8 cellular contexts compared by ENCODE assay signal in genomic region chr17:49191407-49191916, GRCh38. TPM values are rescaled to one million over a fixed set of nuclear protein-coding genes. Genes with fewer than 3 reads are reported as not detected.
DNase-seq lines count a peak whose midpoint lies in the region; ATAC-seq, FAIRE-seq and TF ChIP-seq lines count a peak whose summit lies in the region.

No MANE protein-coding gene starts in this region.

- H3K27ac Mint-ChIP-seq in activated naive CD4-positive, alpha-beta T cell treated with anti-CD3 and anti-CD28 coated beads, Interleukin-2, amount 10 ng/mL, durations not matched to agents 7 days and 5 days = peak overlapping the region; percentile 100

- peaks cover 18% of the 10 kb centered on the region for H3K27me3 Mint-ChIP-seq in activated naive CD4-positive, alpha-beta T cell treated with anti-CD3 and anti-CD28 coated beads, Interleukin-2, amount 10 ng/mL, durations not matched to agents 7 days and 5 days

- TF ChIP-seq RAD21 in GM12878 (IDR thresholded peaks at IDR 0.05; ENCODE audit: insufficient read depth, low read depth, low read length) = no peak

- no peak for TF ChIP-seq CTCF in GM12878 (IDR thresholded peaks at IDR 0.05 in 2 of 3, conservative IDR thresholded peaks at IDR 0.05 in 1 of 3; ENCODE audit: control insufficient read depth in 2 of 3, extremely low read depth in 1 of 3, insufficient read depth in 1 of 3, low read depth in 3 of 3, low read length in 3 of 3)

- H3K27ac ChIP-seq in HUES6 (ENCODE audit: low read depth, low read length) (peak overlapping the region; percentile 78; the same call in 1 of the 2 replicates), GM12878 (ENCODE audit: control insufficient read depth, insufficient read depth) (peak overlapping the region; percentile 98), mesendoderm (ENCODE audit: low read depth, low read length) (peak overlapping the region; percentile 90)

- POLR2A ChIA-PET in GM12878 (lab: Charles Lee) = interaction anchor here (0.5 to 16.8 kb wide), 5 partner anchors 22 to 154 kb away, joined by 3 to 537 read pairs (median 4); partner anchors contain the start of genes ABI3, GNGT2 and PHOSPHO1

- no peak for FAIRE-seq in GM12878 (lab: Jason Lieb, UNC)

- no peak overlapping the region for H4K8ac ChIP-seq in mesendoderm (ENCODE audit: low read depth, low read length)

- peak overlapping the region; percentile 84 for H3K4me3 Mint-ChIP-seq in activated naive CD4-positive, alpha-beta T cell treated with anti-CD3 and anti-CD28 coated beads, Interleukin-2, amount 10 ng/mL, durations not matched to agents 7 days and 5 days

- ATAC-seq in GM12878 = peak; percentile 10
- ATAC-seq in esophagus mucosa = no peak

- SMC1A ChIA-PET in GM12878 (lab: Charles Lee; ENCODE audit: uncharacterized antibody, unreplicated experiment) = interaction anchor here (1.1 to 12.1 kb wide), 8 partner anchors 10 to 298 kb away, joined by 3 to 354 read pairs (median 4); partner anchors contain the start of genes ABI3 and GNGT2

- H3K4me2 ChIP-seq in GM12878 (ENCODE audit: control insufficient read depth, insufficient read depth) (peak overlapping the region; percentile 91), mesendoderm (ENCODE audit: low read length) (peak overlapping the region; percentile 51)

- peaks cover 54% of the 10 kb centered on the region for H3K4me1 Mint-ChIP-seq in activated naive CD4-positive, alpha-beta T cell treated with anti-CD3 and anti-CD28 coated beads, Interleukin-2, amount 10 ng/mL, durations not matched to agents 7 days and 5 days

- no peak overlapping the region for H3K23ac ChIP-seq in mesendoderm (ENCODE audit: low read length)

- H3K9me3 ChIP-seq in HUES6 (ENCODE audit: control insufficient read depth, insufficient read depth, low read depth, low read length) (no peaks in the 10 kb centered on the region), GM12878 (replicated peaks; ENCODE audit: control insufficient read depth, insufficient read depth, low read length) (no peaks in the 10 kb centered on the region)

- BruUV-seq in GM12878 (replicated peaks; lab: Mats Ljungman, UMichigan) = no TSS peak

- H4K5ac ChIP-seq in mesendoderm (ENCODE audit: low read length) = no peak overlapping the region

- WGBS in GM12878 (ENCODE audit: insufficient coverage, insufficient replicate concordance, low lambda C conversion rate, missing lambda C conversion rate) = 1% methylated on average over 8 of the region's 8 CpGs
- no CpG with 5 or more reads among the region's 8 CpGs for WGBS in mesendoderm (ENCODE audit: extremely low coverage, insufficient coverage, low lambda C conversion rate)

- peak overlapping the region; percentile 92 for H2AFZ ChIP-seq in GM12878 (ENCODE audit: control insufficient read depth, low read depth, low read length)

- no peaks in the 10 kb centered on the region for H3K36me3 ChIP-seq in HUES6 (ENCODE audit: control insufficient read depth, insufficient read depth, low read length)
- H3K36me3 ChIP-seq in GM12878 (ENCODE audit: control insufficient read depth in 2 of 2, insufficient read depth in 2 of 2, low read length in 1 of 2) = no peaks in the 10 kb centered on the region
- no peaks in the 10 kb centered on the region for H3K36me3 ChIP-seq in mesendoderm (ENCODE audit: control insufficient read depth, insufficient read depth, low read length)

- peak overlapping the region; percentile 98 for H3K18ac ChIP-seq in mesendoderm (ENCODE audit: low read length)

- CTCF ChIA-PET in activated naive CD4-positive, alpha-beta T cell treated with anti-CD3 and anti-CD28 coated beads, Interleukin-2, amount 10 ng/mL, durations not matched to agents 7 days and 5 days (lab: Charles Lee) = interaction anchor here (1.0 to 3.2 kb wide), 6 partner anchors 9 to 36 kb away, joined by 3 to 21 read pairs (median 4); partner anchors contain the start of genes ABI3 and GNGT2
- CTCF ChIA-PET in GM12878 (lab: Yijun Ruan, JAX) = interaction anchor here (0.7 to 7.7 kb wide), 6 partner anchors 11 to 177 kb away, joined by 3 to 127 read pairs (median 26); partner anchors contain the start of gene PHOSPHO1

- TF ChIP-seq POLR2A in GM12878 (IDR thresholded peaks at IDR 0.05; ENCODE audit: low read depth, low read length) = no peak

- H3K4ac ChIP-seq in mesendoderm (ENCODE audit: low read depth, low read length) = no peak overlapping the region

- H3K79me2 ChIP-seq in GM12878 (ENCODE audit: control insufficient read depth, insufficient read depth, low read length) (no peaks in the 10 kb centered on the region), mesendoderm (ENCODE audit: control insufficient read depth, insufficient read depth, low read length) (no peaks in the 10 kb centered on the region)

- no peak overlapping the region for H2AK5ac ChIP-seq in mesendoderm (ENCODE audit: low read length)

- in situ Hi-C loops in GM12878 (cut with MboI) = no loop called here

- H2BK15ac ChIP-seq in mesendoderm (replicated peaks; ENCODE audit: low read depth) = no peak overlapping the region

- H3K9ac ChIP-seq in HUES6 (ENCODE audit: low read length) (peak overlapping the region; percentile 92), GM12878 (ENCODE audit: control insufficient read depth, insufficient read depth, low read length) (peak overlapping the region; percentile 97), mesendoderm (ENCODE audit: low read length) (peak overlapping the region; percentile 93)

- H4K20me1 ChIP-seq in GM12878 (ENCODE audit: control insufficient read depth, insufficient read depth) = no peaks in the 10 kb centered on the region

- H3K4me1 ChIP-seq in HUES6 (ENCODE audit: control insufficient read depth, insufficient read depth, low read length) (no peaks in the 10 kb centered on the region), GM12878 (ENCODE audit: control insufficient read depth, insufficient read depth, low read length) (peaks cover 27% of the 10 kb centered on the region), mesendoderm (ENCODE audit: control insufficient read depth, low read depth, low read length) (no peaks in the 10 kb centered on the region)

- H3K27me3 ChIP-seq in HUES6 (ENCODE audit: control insufficient read depth, insufficient read depth, low read length) = no peaks in the 10 kb centered on the region
- no peaks in the 10 kb centered on the region for H3K27me3 ChIP-seq in GM12878 (replicated peaks in 1 of 2; ENCODE audit: control insufficient read depth in 2 of 2, insufficient read depth in 2 of 2, low read length in 1 of 2)
- H3K27me3 ChIP-seq in mesendoderm (ENCODE audit: insufficient read depth, low read length, poor library complexity) = no peaks in the 10 kb centered on the region

- H3K4me3 ChIP-seq in HUES6 (ENCODE audit: low read depth, low read length) = peak overlapping the region; percentile 90
- H3K4me3 ChIP-seq in GM12878 = peak overlapping the region; percentile 85; the same call in 1 of the 2 replicates
- peak overlapping the region; percentile 93 for H3K4me3 ChIP-seq in mesendoderm (ENCODE audit: low read length)

- peak overlapping the region; percentile 12 for H2BK5ac ChIP-seq in mesendoderm (ENCODE audit: low read length)

- peak overlapping the region; percentile 98 for H3K56ac ChIP-seq in mesendoderm (ENCODE audit: low read length)

- DNase-seq in activated naive CD4-positive, alpha-beta T cell treated with anti-CD3 and anti-CD28 coated beads, Interleukin-2, amount 10 ng/mL, durations not matched to agents 7 days and 5 days = no peak
- no peak for DNase-seq in activated naive CD4-positive, alpha-beta T cell treated with anti-CD3 and anti-CD28 coated beads, Interleukin-2, amount 50 U/mL, for 16 hours
- DNase-seq in GM12878 (ENCODE audit: low read depth, low spot score) (no peak), mesendoderm (no peak), SKM-1 (lab: John Stamatoyannopoulos, UW; ENCODE audit: unreplicated experiment) (no peak), NCI-H2171 treated with DMSO at 0.1 percent for 48 hours (lab: John Stamatoyannopoulos, UW) (no peak)

- H2BK120ac ChIP-seq in mesendoderm (ENCODE audit: low read depth, low read length) = no peak overlapping the region

- intact Hi-C loops in GM12878 (cut with micrococcal nuclease; ENCODE audit: unreplicated experiment) = loop anchor here (10.0 kb wide), 1 partner anchor 297 kb away; the partner anchor contains the start of gene ATP5MC1

- no peaks in the 10 kb centered on the region for H3K36me3 Mint-ChIP-seq in activated naive CD4-positive, alpha-beta T cell treated with anti-CD3 and anti-CD28 coated beads, Interleukin-2, amount 10 ng/mL, durations not matched to agents 7 days and 5 days

- RAD21 ChIA-PET in GM12878 (lab: Charles Lee; ENCODE audit: unreplicated experiment) = interaction anchor here (1.0 to 12.9 kb wide), 5 partner anchors 10 to 198 kb away, joined by 3 to 355 read pairs (median 13); partner anchors contain the start of genes ABI3 and GNGT2

- H3K79me1 ChIP-seq in mesendoderm (ENCODE audit: low read length) = no peaks in the 10 kb centered on the region

- peak in 1 of 2 experiments; percentile 40; a peak in 1 of 4 replicates for TF ChIP-seq EP300 in GM12878 (IDR thresholded peaks at IDR 0.05; ENCODE audit: borderline replicate concordance in 1 of 2, control insufficient read depth in 1 of 2, low read depth in 2 of 2, low read length in 2 of 2)

- no peaks in the 10 kb centered on the region for H3K9me3 Mint-ChIP-seq in activated naive CD4-positive, alpha-beta T cell treated with anti-CD3 and anti-CD28 coated beads, Interleukin-2, amount 10 ng/mL, durations not matched to agents 7 days and 5 days

RNA-seq across cellular contexts. Expression of gene GNGT2, which starts 18.9 kb away (rescaled TPM):
- total RNA-seq in GM12878 (2013; cell fraction: nucleolus; rRNA removed) = 19.2 and 22.5 TPM in 2 replicates
- total RNA-seq in GM12878 (2014; rRNA removed) (21.4 and 23.5 TPM in 2 replicates), GM12878 (2014; rRNA removed; fragmentation: Illumina TruSeq; extraction: Trizol) (27.1 and 29.8 TPM in 2 replicates), GM12878 (2021) (27.5 and 27.9 TPM in 2 replicates), esophagus mucosa (0.28 TPM)
- polyA plus RNA-seq in GM12878 (2011; ENCODE audit: low read depth) = 33.4 TPM
- polyA plus RNA-seq in GM12878 (2011; rRNA removed) (60.0 and 65.4 TPM in 2 replicates), GM12878 (2014; fragmentation: Illumina TruSeq; extraction: Trizol) (53.3 and 60.4 TPM in 2 replicates), GM12878 (2014; fragmentation: Nextera tagmentation; extraction: Ambion mirVana) (10 to 100 TPM; 15.3 to 22.6 TPM), GM12878 (2014; rRNA removed) (30.4 and 36.5 TPM in 2 replicates), GM12878 (2016; fragmentation: Nextera tagmentation; extraction: Ambion mirVana) (10 to 100 TPM; 39.0 to 51.4 TPM)
- 61.5 and 74.4 TPM in 2 replicates for polyA plus RNA-seq in GM12878 (2011; cell fraction: cytosol; rRNA removed)
- polyA plus RNA-seq in GM12878 (2011; cell fraction: nucleus; rRNA removed) = 22.0 and 25.7 TPM in 2 replicates
- polyA plus RNA-seq in GM12878 (2012) = 34.7 and 35.6 TPM in 2 replicates
- 28.7 and 48.4 TPM in 2 replicates for polyA minus RNA-seq in GM12878 (2011; rRNA and poly(A)+ RNA removed)
- polyA minus RNA-seq in GM12878 (2011; cell fraction: cytosol; rRNA and poly(A)+ RNA removed) = 11.9 and 15.9 TPM in 2 replicates
- polyA minus RNA-seq in GM12878 (2011; cell fraction: nucleus; rRNA and poly(A)+ RNA removed) = 8.4 and 8.6 TPM in 2 replicates
- polyA plus RNA-seq in mesendoderm (2013, experiment 1 of 2) = 1.0 TPM
- 1.1 TPM for polyA plus RNA-seq in mesendoderm (2013, experiment 2 of 2)

RNA-seq across cellular contexts. Expression of gene ABI3, which starts 19.0 kb away (rescaled TPM):
- 150 and 188 TPM in 2 replicates for total RNA-seq in GM12878 (2013; cell fraction: nucleolus; rRNA removed)
- total RNA-seq in GM12878 (2014; rRNA removed) (44.8 and 51.9 TPM in 2 replicates), GM12878 (2014; rRNA removed; fragmentation: Illumina TruSeq; extraction: Trizol) (19.8 and 20.3 TPM in 2 replicates), GM12878 (2021) (64.8 and 67.0 TPM in 2 replicates), esophagus mucosa (2.7 TPM)
- 16.5 TPM for polyA plus RNA-seq in GM12878 (2011; ENCODE audit: low read depth)
- polyA plus RNA-seq in GM12878 (2011; rRNA removed) (25.8 and 70.6 TPM in 2 replicates), GM12878 (2014; fragmentation: Illumina TruSeq; extraction: Trizol) (11.3 and 24.5 TPM in 2 replicates), GM12878 (2014; fragmentation: Nextera tagmentation; extraction: Ambion mirVana) (10 to 100 TPM; 13.4 to 21.7 TPM), GM12878 (2014; rRNA removed) (50.4 and 63.4 TPM in 2 replicates), GM12878 (2016; fragmentation: Nextera tagmentation; extraction: Ambion mirVana) (100 to 1,000 TPM; 105 to 109 TPM)
- polyA plus RNA-seq in GM12878 (2011; cell fraction: cytosol; rRNA removed) = 71.2 and 98.3 TPM in 2 replicates
- polyA plus RNA-seq in GM12878 (2011; cell fraction: nucleus; rRNA removed) = 84.5 and 115 TPM in 2 replicates
- 33.9 and 42.3 TPM in 2 replicates for polyA plus RNA-seq in GM12878 (2012)
- polyA minus RNA-seq in GM12878 (2011; rRNA and poly(A)+ RNA removed) = 57.6 and 93.4 TPM in 2 replicates
- polyA minus RNA-seq in GM12878 (2011; cell fraction: cytosol; rRNA and poly(A)+ RNA removed) = 38.8 and 42.9 TPM in 2 replicates
- polyA minus RNA-seq in GM12878 (2011; cell fraction: nucleus; rRNA and poly(A)+ RNA removed) = 53.8 and 102 TPM in 2 replicates
- polyA plus RNA-seq in mesendoderm (2013, experiment 1 of 2) = 2.9 TPM
- 2.8 TPM for polyA plus RNA-seq in mesendoderm (2013, experiment 2 of 2)

RNA-seq across cellular contexts. Expression of gene PHOSPHO1, which starts 39.1 kb away (rescaled TPM):
- not detected in 2 replicates for total RNA-seq in GM12878 (2013; cell fraction: nucleolus; rRNA removed)
- total RNA-seq in GM12878 (2014; rRNA removed) (0.11 and 0.23 TPM in 2 replicates), GM12878 (2014; rRNA removed; fragmentation: Illumina TruSeq; extraction: Trizol) (0.09 TPM in 1 of 2 replicates, not detected in the other), GM12878 (2021) (0.21 and 0.26 TPM in 2 replicates), esophagus mucosa (0.20 TPM)
- polyA plus RNA-seq in GM12878 (2011; ENCODE audit: low read depth) = 0.79 TPM
- polyA plus RNA-seq in GM12878 (2011; rRNA removed) (not detected in 2 replicates), GM12878 (2014; fragmentation: Illumina TruSeq; extraction: Trizol) (0.03 TPM in 1 of 2 replicates, not detected in the other), GM12878 (2014; fragmentation: Nextera tagmentation; extraction: Ambion mirVana) (under 1 TPM in 1 of 2 experiments, not detected in 1; 0.04 TPM), GM12878 (2014; rRNA removed) (0.06 TPM in 1 of 2 replicates, not detected in the other), GM12878 (2016; fragmentation: Nextera tagmentation; extraction: Ambion mirVana) (1 to 10 TPM in 1 of 2 experiments, under 1 TPM in 1; 0.84 to 1.5 TPM)
- not detected in 2 replicates for polyA plus RNA-seq in GM12878 (2011; cell fraction: cytosol; rRNA removed)
- polyA plus RNA-seq in GM12878 (2011; cell fraction: nucleus; rRNA removed) = not detected in 2 replicates
- 1.3 and 1.5 TPM in 2 replicates for polyA plus RNA-seq in GM12878 (2012)
- not detected in 2 replicates for polyA minus RNA-seq in GM12878 (2011; rRNA and poly(A)+ RNA removed)
- polyA minus RNA-seq in GM12878 (2011; cell fraction: cytosol; rRNA and poly(A)+ RNA removed) = not detected in 2 replicates
- polyA minus RNA-seq in GM12878 (2011; cell fraction: nucleus; rRNA and poly(A)+ RNA removed) = not detected in 2 replicates
- polyA plus RNA-seq in mesendoderm (2013, experiment 1 of 2) = 5.7 TPM
- polyA plus RNA-seq in mesendoderm (2013, experiment 2 of 2) = 5.0 TPM

RNA-seq across cellular contexts. Expression of gene B4GALNT2, which starts 58.9 kb away (rescaled TPM):
- total RNA-seq in GM12878 (2013; cell fraction: nucleolus; rRNA removed) = not detected in 2 replicates
- total RNA-seq in GM12878 (2014; rRNA removed) (not detected in 2 replicates), GM12878 (2014; rRNA removed; fragmentation: Illumina TruSeq; extraction: Trizol) (not detected in 2 replicates), GM12878 (2021) (not detected in 2 replicates), esophagus mucosa (0.04 TPM)
- polyA plus RNA-seq in GM12878 (2011; ENCODE audit: low read depth) = not detected
- polyA plus RNA-seq in GM12878 (2011; rRNA removed) (not detected in 2 replicates), GM12878 (2014; fragmentation: Illumina TruSeq; extraction: Trizol) (not detected in 2 replicates), GM12878 (2014; fragmentation: Nextera tagmentation; extraction: Ambion mirVana) (not detected), GM12878 (2014; rRNA removed) (not detected in 2 replicates), GM12878 (2016; fragmentation: Nextera tagmentation; extraction: Ambion mirVana) (not detected)
- not detected in 2 replicates for polyA plus RNA-seq in GM12878 (2011; cell fraction: cytosol; rRNA removed)
- polyA plus RNA-seq in GM12878 (2011; cell fraction: nucleus; rRNA removed) = not detected in 2 replicates
- not detected in 2 replicates for polyA plus RNA-seq in GM12878 (2012)
- not detected in 2 replicates for polyA minus RNA-seq in GM12878 (2011; rRNA and poly(A)+ RNA removed)
- not detected in 2 replicates for polyA minus RNA-seq in GM12878 (2011; cell fraction: cytosol; rRNA and poly(A)+ RNA removed)
- polyA minus RNA-seq in GM12878 (2011; cell fraction: nucleus; rRNA and poly(A)+ RNA removed) = not detected in 2 replicates
- polyA plus RNA-seq in mesendoderm (2013, experiment 1 of 2) = not detected
- not detected for polyA plus RNA-seq in mesendoderm (2013, experiment 2 of 2)

Comparison
In these comparisons a context has a peak if more than half of its experiments do, and no peak if none do; other contexts are left out.
1. RNA of gene GNGT2, which starts 18.9 kb away (total RNA-seq): 19.2 to 29.8 TPM in GM12878; 0.28 TPM in esophagus mucosa (single experiment); every median in the first group is over 10 times any median in the second.
2. Peak in every context shown above with its lines, with median percentiles within 50 percentile points of each other: H3K27ac ChIP-seq, H3K4me3 ChIP-seq and H3K9ac ChIP-seq.